In genomic region chr1:222009105-222009730, GRCh38 we compare ENCODE assay signal across 8 cellular contexts.
A peak's percentile ranks its signal among the peaks of the same experiment; 100 is the strongest.
DNase-seq lines count a peak whose midpoint lies in the region; ATAC-seq lines count a peak whose summit lies in the region.

No MANE protein-coding gene starts in this region.

- peak; percentile 58 for DNase-seq in activated CD8-positive, alpha-beta memory T cell treated with anti-CD3 and anti-CD28 coated beads for 24 hours
- no peak for DNase-seq in activated CD8-positive, alpha-beta memory T cell treated with anti-CD3 and anti-CD28 coated beads, Interleukin-2, amount 50 U/mL, for 48 hours
- DNase-seq in SW480 (ENCODE audit: low spot score) (peak; percentile 30), NCI-H226 (no peak)
- peak; percentile 39 for DNase-seq in stimulated activated CD4-positive, alpha-beta T cell treated with anti-CD3 and anti-CD28 coated beads, Interleukin-4, amount 100 ng/mL, for 24 hours

- peak; percentile 56 for ATAC-seq in HG02981 (IDR thresholded peaks at IDR 0.05; ENCODE audit: unreplicated experiment)
- peak; percentile 49 for ATAC-seq in esophagus mucosa
- no peak for ATAC-seq in HG03520 (IDR thresholded peaks at IDR 0.05; ENCODE audit: unreplicated experiment)

Comparison
In these comparisons a context has a peak if more than half of its experiments do, and no peak if none do; other contexts are left out.
1. DNase-seq: peak in activated CD8-positive, alpha-beta memory T cell treated with anti-CD3 and anti-CD28 coated beads for 24 hours (single experiment), SW480 (single experiment) and stimulated activated CD4-positive, alpha-beta T cell treated with anti-CD3 and anti-CD28 coated beads, Interleukin-4, amount 100 ng/mL, for 24 hours (single experiment); none in activated CD8-positive, alpha-beta memory T cell treated with anti-CD3 and anti-CD28 coated beads, Interleukin-2, amount 50 U/mL, for 48 hours (single experiment) and NCI-H226 (single experiment).